ENCODE assay signal across 8 cellular contexts in the genomic region with DNA sequence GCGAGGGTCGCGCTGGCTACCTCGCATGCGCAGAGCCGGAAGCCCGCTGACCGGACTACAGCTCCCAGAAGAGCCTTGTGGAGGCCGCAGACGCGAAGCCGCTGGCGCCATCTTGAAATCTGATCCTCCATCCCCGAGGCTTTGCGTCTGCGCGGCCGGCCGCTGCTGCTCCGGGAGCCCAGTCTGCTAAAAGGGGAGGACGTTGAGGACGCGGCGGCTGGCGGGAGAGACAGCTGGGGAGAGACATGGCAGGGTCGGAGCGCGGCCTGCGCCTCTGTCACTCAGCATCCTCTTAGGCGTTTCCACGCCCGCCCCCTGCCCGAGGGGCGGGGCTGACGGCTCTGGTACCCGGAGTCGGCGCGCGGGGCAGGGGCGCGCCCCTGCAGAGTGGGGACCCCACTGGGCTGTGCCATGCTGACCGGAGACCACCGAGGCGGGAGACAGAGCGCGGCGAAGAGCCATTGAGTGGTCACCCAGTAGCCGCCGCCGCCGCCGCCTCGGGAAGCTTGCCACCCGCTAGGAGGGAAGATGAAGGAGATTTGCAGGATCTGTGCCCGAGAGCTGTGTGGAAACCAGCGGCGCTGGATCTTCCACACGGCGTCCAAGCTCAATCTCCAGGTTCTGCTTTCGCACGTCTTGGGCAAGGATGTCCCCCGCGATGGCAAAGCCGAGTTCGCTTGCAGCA.
A peak's percentile ranks its signal among the peaks of the same experiment; 100 is the strongest.
DNase-seq lines count a peak whose midpoint lies in the region; ATAC-seq and TF ChIP-seq lines count a peak whose summit lies in the region.
"Not testable (repeated sequence)": the region's sequence is repeated elsewhere in the genome, so short reads cannot be mapped to it uniquely, and the experiment has no call there.

No MANE protein-coding gene starts in this region.

- TF ChIP-seq CTCF in AG10803 (conservative IDR thresholded peaks at IDR 0.05; ENCODE audit: low read length), result not testable (repeated sequence)

- DNase-seq in AG10803 (ENCODE audit: low read depth), result not testable (repeated sequence)
- DNase-seq in activated effector memory CD4-positive, alpha-beta T cell treated with Interleukin-2 at 50 U/mL for 16 hours, result peak; percentile 55
- DNase-seq in mucosa of gallbladder (ENCODE audit: low spot score), result peak; percentile 79
- DNase-seq in stimulated activated CD4-positive, alpha-beta T cell treated with anti-CD3 and anti-CD28 coated beads, Interleukin-4, amount 100 ng/mL, for 1 hour, result peak; percentile 72

- H3K4me3 ChIP-seq in AG10803 (ENCODE audit: low read length), result peak overlapping the region; percentile 68

- ATAC-seq in GM19452 (IDR thresholded peaks at IDR 0.05; ENCODE audit: unreplicated experiment) (peak; percentile 84), HG03066 (IDR thresholded peaks at IDR 0.05; ENCODE audit: low read depth, unreplicated experiment) (peak; percentile 66), SK-N-SH treated with all-trans-retinoic acid at 6 μM for 48 hours (peak; percentile 90), esophagus mucosa (peak; percentile 84)
